Comparison of ENCODE assay signal across 24 cellular contexts in genomic region chr7:82528577-82529305, GRCh38.
A peak's percentile ranks its signal among the peaks of the same experiment; 100 is the strongest.
DNase-seq lines count a peak whose midpoint lies in the region; TF ChIP-seq lines count a peak whose summit lies in the region.
"Had no signal": no experiment of that assay in that cellular context is flagged by ENCODE, and none has a peak within 500 bp of the region (broad histone marks: within the 10 kb centered on the region; RNA-seq: fewer than 3 reads in every experiment).

No MANE protein-coding gene starts in this region.

- no peaks in the 10 kb centered on the region for H3K36me3 ChIP-seq in BLaER1 treated with 17β-estradiol and CSF1 and Interleukin-3, amounts not matched to agents 10 nM and 100 nM
- H3K36me3 ChIP-seq in brain microvascular endothelial cell (replicated peaks) (no peaks in the 10 kb centered on the region), HAP-1 (replicated peaks) (no peaks in the 10 kb centered on the region), mammary epithelial cell (ENCODE audit: insufficient read depth, low read length) (no peaks in the 10 kb centered on the region)
- H3K36me3 ChIP-seq: prostate gland, right lobe of liver, tibial artery had no signal

- H2AFZ ChIP-seq in mammary epithelial cell (ENCODE audit: low read depth, low read length), result no peak overlapping the region

- no peaks in the 10 kb centered on the region for H3K79me2 ChIP-seq in mammary epithelial cell (ENCODE audit: insufficient read depth, low read length)

- H3K9me3 Mint-ChIP-seq in activated T-helper 1 cell treated with anti-CD3 and anti-CD28 coated beads, Interleukin-12 subunit alpha, Interleukin-12 subunit beta, Interleukin-2, Interleukin-4 antibody, amounts not matched to agents 30 ng/mL and 10 ng/mL and 1 ng/mL, durations not matched to agents 14 hours and 24 hours and 36 hours, result no peaks in the 10 kb centered on the region
- H3K9me3 Mint-ChIP-seq: activated naive CD8-positive, alpha-beta T cell treated with anti-CD3 and anti-CD28 coated beads, Interleukin-2, amount 50 U/mL, for 24 hours; WTC11 had no signal

- H3K4me3 Mint-ChIP-seq in activated T-helper 1 cell treated with anti-CD3 and anti-CD28 coated beads, Interleukin-12 subunit alpha, Interleukin-12 subunit beta, Interleukin-2, Interleukin-4 antibody, amounts not matched to agents 30 ng/mL and 10 ng/mL and 1 ng/mL, durations not matched to agents 14 hours and 24 hours and 36 hours, result no peak overlapping the region
- H3K4me3 Mint-ChIP-seq: activated naive CD8-positive, alpha-beta T cell treated with anti-CD3 and anti-CD28 coated beads, Interleukin-2, amount 50 U/mL, for 24 hours; activated T-cell treated with anti-CD3 and anti-CD28 coated beads, Interleukin-2, amount 50 U/mL, for 4 hours; IgD-negative memory B cell; naive B cell; WTC11 had no signal

- intact Hi-C loops in activated T-helper 1 cell treated with anti-CD3 and anti-CD28 coated beads, Interleukin-12 subunit alpha, Interleukin-12 subunit beta, Interleukin-2, Interleukin-4 antibody, amounts not matched to agents 30 ng/mL and 10 ng/mL and 1 ng/mL, durations not matched to agents 14 hours and 24 hours and 36 hours (cut with micrococcal nuclease), result no loop called here
- intact Hi-C loops in mammary epithelial cell (cut with micrococcal nuclease), result no loop called here

- H4K20me1 ChIP-seq in BLaER1 treated with 17β-estradiol and CSF1 and Interleukin-3, amounts not matched to agents 10 nM and 100 nM, result no peaks in the 10 kb centered on the region
- H4K20me1 ChIP-seq in mammary epithelial cell (ENCODE audit: insufficient read depth, low read length), result no peaks in the 10 kb centered on the region

- H3K4me1 Mint-ChIP-seq in activated T-helper 1 cell treated with anti-CD3 and anti-CD28 coated beads, Interleukin-12 subunit alpha, Interleukin-12 subunit beta, Interleukin-2, Interleukin-4 antibody, amounts not matched to agents 30 ng/mL and 10 ng/mL and 1 ng/mL, durations not matched to agents 14 hours and 24 hours and 36 hours (ENCODE audit: low read depth), result no peaks in the 10 kb centered on the region
- H3K4me1 Mint-ChIP-seq: activated naive CD8-positive, alpha-beta T cell treated with anti-CD3 and anti-CD28 coated beads, Interleukin-2, amount 50 U/mL, for 24 hours; IgD-negative memory B cell; naive B cell had no signal

- CTCF ChIA-PET in mammary epithelial cell (lab: Charles Lee; ENCODE audit: low non-redundant PET), result no interaction called here

- dilution Hi-C loops in mammary epithelial cell (cut with HindIII; ENCODE audit: low sequenced_read_pairs), result no loop called here

- peaks cover 4 to 14% (median 8%) of the 10 kb centered on the region in 10 experiments; a peak in 16 of 20 replicates for H3K4me1 ChIP-seq in BLaER1 treated with 17β-estradiol and CSF1 and Interleukin-3, amounts not matched to agents 10 nM and 100 nM
- H3K4me1 ChIP-seq in HAP-1, result no peaks in the 10 kb centered on the region
- no peaks in the 10 kb centered on the region for H3K4me1 ChIP-seq in mammary epithelial cell (ENCODE audit: insufficient read depth, low read length)
- H3K4me1 ChIP-seq: prostate gland, right lobe of liver, tibial artery had no signal

- WGBS in mammary epithelial cell (ENCODE audit: low coverage, missing lambda C conversion rate), result 53% methylated on average over 3 of the region's 3 CpGs

- TF ChIP-seq CTCF in brain microvascular endothelial cell (IDR thresholded peaks at IDR 0.05; ENCODE audit: low read depth, low read length, missing control alignments), result no peak
- TF ChIP-seq CTCF in mammary epithelial cell (conservative IDR thresholded peaks at IDR 0.05 in 1 of 2, IDR thresholded peaks at IDR 0.05 in 1 of 2; ENCODE audit: extremely low read depth in 1 of 2, insufficient read depth in 1 of 2, low read depth in 1 of 2, low read length in 2 of 2), result no peak

- H3K27me3 Mint-ChIP-seq in activated T-helper 1 cell treated with anti-CD3 and anti-CD28 coated beads, Interleukin-12 subunit alpha, Interleukin-12 subunit beta, Interleukin-2, Interleukin-4 antibody, amounts not matched to agents 30 ng/mL and 10 ng/mL and 1 ng/mL, durations not matched to agents 14 hours and 24 hours and 36 hours (ENCODE audit: insufficient read depth), result peaks cover 2% of the 10 kb centered on the region
- H3K27me3 Mint-ChIP-seq: activated naive CD8-positive, alpha-beta T cell treated with anti-CD3 and anti-CD28 coated beads, Interleukin-2, amount 50 U/mL, for 24 hours; IgD-negative memory B cell had no signal

- BruUV-seq in mammary epithelial cell (replicated peaks; lab: Mats Ljungman, UMichigan), result no TSS peak

- H3K27me3 ChIP-seq in BLaER1 treated with 17β-estradiol and CSF1 and Interleukin-3, amounts not matched to agents 10 nM and 100 nM, result no peaks in the 10 kb centered on the region
- H3K27me3 ChIP-seq in brain microvascular endothelial cell (replicated peaks), result no peaks in the 10 kb centered on the region
- peaks cover 4% of the 10 kb centered on the region for H3K27me3 ChIP-seq in HAP-1 (ENCODE audit: low read depth)
- H3K27me3 ChIP-seq in mammary epithelial cell (ENCODE audit: insufficient read depth, low read length), result no peaks in the 10 kb centered on the region
- H3K27me3 ChIP-seq: right lobe of liver, tibial artery had no signal

- H3K27ac ChIP-seq in BLaER1 treated with 17β-estradiol and CSF1 and Interleukin-3, amounts not matched to agents 10 nM and 100 nM, result no peak overlapping the region
- peak overlapping the region; percentile 53 for H3K27ac ChIP-seq in brain microvascular endothelial cell
- H3K27ac ChIP-seq in mammary epithelial cell (ENCODE audit: insufficient read depth, low read depth, low read length), result no peak overlapping the region
- H3K27ac ChIP-seq: prostate gland, right lobe of liver, RWPE1, tibial artery had no signal

- H3K4me2 ChIP-seq in BLaER1 treated with 17β-estradiol and CSF1 and Interleukin-3, amounts not matched to agents 10 nM and 100 nM, result peak overlapping the region in 10 of 11 experiments; percentile 4 to 39 (median 19); a peak in 12 of 22 replicates
- no peak overlapping the region for H3K4me2 ChIP-seq in mammary epithelial cell (ENCODE audit: insufficient read depth, low read depth, low read length)

- no peaks in the 10 kb centered on the region for H3K36me3 Mint-ChIP-seq in activated T-helper 1 cell treated with anti-CD3 and anti-CD28 coated beads, Interleukin-12 subunit alpha, Interleukin-12 subunit beta, Interleukin-2, Interleukin-4 antibody, amounts not matched to agents 30 ng/mL and 10 ng/mL and 1 ng/mL, durations not matched to agents 14 hours and 24 hours and 36 hours (ENCODE audit: low read depth)
- H3K36me3 Mint-ChIP-seq: IgD-negative memory B cell, naive B cell, WTC11 had no signal

- no peaks in the 10 kb centered on the region for H3K9me3 ChIP-seq in BLaER1 treated with 17β-estradiol and CSF1 and Interleukin-3, amounts not matched to agents 10 nM and 100 nM (replicated peaks in 1 of 11)
- H3K9me3 ChIP-seq in HAP-1 (no peaks in the 10 kb centered on the region), mammary epithelial cell (replicated peaks; ENCODE audit: insufficient read depth, low read length) (no peaks in the 10 kb centered on the region)
- H3K9me3 ChIP-seq: prostate gland, right lobe of liver, tibial artery had no signal

- no peak overlapping the region for H3K27ac Mint-ChIP-seq in activated T-helper 1 cell treated with anti-CD3 and anti-CD28 coated beads, Interleukin-12 subunit alpha, Interleukin-12 subunit beta, Interleukin-2, Interleukin-4 antibody, amounts not matched to agents 30 ng/mL and 10 ng/mL and 1 ng/mL, durations not matched to agents 14 hours and 24 hours and 36 hours
- H3K27ac Mint-ChIP-seq: activated naive CD8-positive, alpha-beta T cell treated with anti-CD3 and anti-CD28 coated beads, Interleukin-2, amount 50 U/mL, for 24 hours; IgD-negative memory B cell; naive B cell; WTC11 had no signal

- no peak overlapping the region for H3K4me3 ChIP-seq in BLaER1 treated with 17β-estradiol and CSF1 and Interleukin-3, amounts not matched to agents 10 nM and 100 nM
- H3K4me3 ChIP-seq in brain microvascular endothelial cell (ENCODE audit: low read depth, low read length), result no peak overlapping the region
- H3K4me3 ChIP-seq in HAP-1, result no peak overlapping the region
- H3K4me3 ChIP-seq in mammary epithelial cell (replicated peaks in 1 of 3; ENCODE audit: insufficient read depth in 1 of 3, low read depth in 2 of 3, low read length in 3 of 3), result no peak overlapping the region
- H3K4me3 ChIP-seq: prostate gland, right lobe of liver, tibial artery had no signal

- DNase-seq in NCI-H226 (peak; percentile 66), brain microvascular endothelial cell (peak; percentile 75), myocyte (ENCODE audit: low read depth) (peak; percentile 77), HAP-1 (ENCODE audit: low spot score in 2 of 2) (no peak), mammary epithelial cell (no peak)
- no peak for DNase-seq in central memory CD4-positive, alpha-beta T cell
- DNase-seq in activated T-helper 1 cell treated with anti-CD3 and anti-CD28 coated beads, Interleukin-12 subunit alpha, Interleukin-12 subunit beta, Interleukin-2, Interleukin-4 antibody, amounts not matched to agents 30 ng/mL and 10 ng/mL and 1 ng/mL, durations not matched to agents 14 hours and 24 hours and 36 hours (ENCODE audit: low spot score), result no peak
- DNase-seq: activated naive CD8-positive, alpha-beta T cell treated with anti-CD3 and anti-CD28 coated beads, Interleukin-2, amount 50 U/mL, for 24 hours; activated T-cell treated with anti-CD3 and anti-CD28 coated beads, Interleukin-2, amount 50 U/mL, for 4 hours; C1 segment of cervical spinal cord; DMS153; islet precursor cell; naive B cell; NCI-H1048; NCI-H1694 treated with DMSO at 0.1 percent for 48 hours; right lobe of liver; stimulated activated CD4-positive, alpha-beta T cell treated with anti-CD3 and anti-CD28 coated beads, Interleukin-4, amount 100 ng/mL, for 1 hour; T-helper 1 cell; tibial artery had no signal

- in situ Hi-C loops in brain microvascular endothelial cell (cut with HindIII; ENCODE audit: low pct_ligation_motif_present, low sequenced_read_pairs), result no loop called here
- in situ Hi-C loops in HAP-1 (cut with MboI; ENCODE audit: low sequenced_read_pairs), result no loop called here
- in situ Hi-C loops in mammary epithelial cell (cut with MboI; ENCODE audit: low sequenced_read_pairs in 2 of 2), result no loop called here

- no peak overlapping the region for H3K9ac ChIP-seq in BLaER1 treated with 17β-estradiol and CSF1 and Interleukin-3, amounts not matched to agents 10 nM and 100 nM
- no peak overlapping the region for H3K9ac ChIP-seq in mammary epithelial cell (ENCODE audit: insufficient read depth, low read length)

Comparison
In these comparisons a context has a peak if more than half of its experiments do, and no peak if none do; other contexts are left out.
1. DNase-seq: peak in NCI-H226 (single experiment), brain microvascular endothelial cell (single experiment) and myocyte (single experiment); none in central memory CD4-positive, alpha-beta T cell (single experiment), activated T-helper 1 cell treated with anti-CD3 and anti-CD28 coated beads, Interleukin-12 subunit alpha, Interleukin-12 subunit beta, Interleukin-2, Interleukin-4 antibody, amounts not matched to agents 30 ng/mL and 10 ng/mL and 1 ng/mL, durations not matched to agents 14 hours and 24 hours and 36 hours (single experiment), HAP-1 (0 of 2) and mammary epithelial cell (single experiment).